ENCODE assay signal across 10 cellular contexts in the genomic region with DNA sequence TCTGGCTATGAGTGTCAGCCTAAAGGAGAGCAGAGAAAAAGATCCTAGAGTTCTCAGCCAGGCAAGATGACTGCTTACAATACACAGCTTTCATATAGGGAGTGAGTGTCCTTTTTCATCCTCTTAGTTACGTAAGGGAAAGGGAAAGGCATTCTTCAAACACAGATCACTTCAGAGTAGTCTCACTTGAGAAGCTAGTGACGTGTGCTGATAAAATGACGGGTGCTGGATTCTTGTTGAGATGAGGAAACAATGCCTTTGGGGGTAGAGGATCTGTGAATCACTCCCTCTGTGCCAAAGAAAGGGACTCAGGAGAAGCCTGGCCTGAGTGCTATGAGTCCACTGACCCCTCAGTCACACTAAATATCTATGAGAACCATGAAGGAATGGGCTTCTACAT.
DNase-seq lines count a peak whose midpoint lies in the region; ATAC-seq and TF ChIP-seq lines count a peak whose summit lies in the region.
"Had no signal": no experiment of that assay in that cellular context is flagged by ENCODE, and none has a peak within 500 bp of the region (broad histone marks: within the 10 kb centered on the region; RNA-seq: fewer than 3 reads in every experiment).

No MANE protein-coding gene starts in this region.

- no peaks in the 10 kb centered on the region for H3K36me3 ChIP-seq in cardiac muscle cell
- no peaks in the 10 kb centered on the region for H3K36me3 ChIP-seq in PC-9 (ENCODE audit: low read depth)
- no peaks in the 10 kb centered on the region for H3K36me3 ChIP-seq in upper lobe of right lung
- H3K36me3 ChIP-seq: ascending aorta had no signal

- ATAC-seq in upper lobe of right lung (peak; percentile 67), HG03039 (IDR thresholded peaks at IDR 0.05; ENCODE audit: unreplicated experiment) (no peak)

- H3K4me1 ChIP-seq in cardiac muscle cell (ENCODE audit: low read depth) (peaks cover 26% of the 10 kb centered on the region), PC-9 (replicated peaks; ENCODE audit: insufficient read depth) (peaks cover 62% of the 10 kb centered on the region), upper lobe of right lung (no peaks in the 10 kb centered on the region)
- H3K4me1 ChIP-seq: ascending aorta had no signal

- POLR2A ChIA-PET in PC-9 (lab: Charles Lee; ENCODE audit: unreplicated experiment) = interaction anchor here (0.5 to 1.0 kb wide), 4 partner anchors 50 to 170 kb away, joined by 3 to 11 read pairs (median 4); no protein-coding TSS in a partner anchor

- BruUV-seq in PC-9 (replicated peaks; lab: Mats Ljungman, UMichigan) = no TSS peak

- intact Hi-C loops in cardiac septum (cut with DNase I) = no loop called here
- intact Hi-C loops in PC-9 (cut with micrococcal nuclease; ENCODE audit: unreplicated experiment) = loop anchor here (1.0 kb wide), 3 partner anchors 53 to 229 kb away; no protein-coding TSS in a partner anchor
- intact Hi-C loops in upper lobe of right lung (cut with DNase I) = no loop called here

- TF ChIP-seq CTCF in cardiac muscle cell (IDR thresholded peaks at IDR 0.05; ENCODE audit: low read depth, low read length) (no peak), PC-9 (conservative IDR thresholded peaks at IDR 0.05) (no peak), foreskin fibroblast (IDR thresholded peaks at IDR 0.05; ENCODE audit: low read depth, low read length) (no peak), upper lobe of right lung (IDR thresholded peaks at IDR 0.05) (no peak)

- H3F3A ChIP-seq in PC-9 (ENCODE audit: insufficient read depth, low read depth) = peaks cover 57% of the 10 kb centered on the region

- peak; percentile 37 to 63 for DNase-seq in cardiac muscle cell (ENCODE audit: low read depth in 1 of 2, low spot score in 1 of 2)
- no peak for DNase-seq in cardiac septum (ENCODE audit: low spot score)
- DNase-seq in PC-9 = peak; percentile 51 to 100
- peak; percentile 40 to 42 for DNase-seq in foreskin fibroblast
- DNase-seq in upper lobe of right lung = no peak
- no peak for DNase-seq in RPMI8226
- DNase-seq in C1 segment of cervical spinal cord (lab: John Stamatoyannopoulos, UW) = no peak
- DNase-seq: activated CD4-positive, alpha-beta T cell treated with anti-CD3 and anti-CD28 coated beads, Interleukin-2, amount 50 U/mL, for 4 hours had no signal

- H3K27ac ChIP-seq in cardiac muscle cell = no peak overlapping the region
- H3K27ac ChIP-seq in PC-9 = peak overlapping the region; percentile 98
- H3K27ac ChIP-seq in upper lobe of right lung = no peak overlapping the region
- H3K27ac ChIP-seq: ascending aorta had no signal

- H3K4me3 ChIP-seq in cardiac muscle cell (no peak overlapping the region), PC-9 (peak overlapping the region; percentile 12; the same call in 1 of the 2 replicates), foreskin fibroblast (ENCODE audit: low read depth in 1 of 2, low read length in 2 of 2) (no peak overlapping the region), upper lobe of right lung (no peak overlapping the region)
- H3K4me3 ChIP-seq: ascending aorta had no signal

- no peaks in the 10 kb centered on the region for H3K9me2 ChIP-seq in PC-9 (ENCODE audit: insufficient read depth)

- CTCF ChIA-PET in PC-9 (lab: Charles Lee) = no interaction called here

- H2AFZ ChIP-seq in PC-9 = no peak overlapping the region

- H3K27me3 ChIP-seq in cardiac muscle cell = no peaks in the 10 kb centered on the region
- no peaks in the 10 kb centered on the region for H3K27me3 ChIP-seq in PC-9 (ENCODE audit: insufficient read depth, low read depth)
- no peaks in the 10 kb centered on the region for H3K27me3 ChIP-seq in upper lobe of right lung

- H3K4me2 ChIP-seq in PC-9 = peak overlapping the region; percentile 69

- H4K20me1 ChIP-seq in PC-9 (ENCODE audit: insufficient read depth) = no peaks in the 10 kb centered on the region

- H3K79me2 ChIP-seq in PC-9 (ENCODE audit: low read depth) = no peaks in the 10 kb centered on the region

- H3K9me3 ChIP-seq in cardiac muscle cell (ENCODE audit: low read depth) = no peaks in the 10 kb centered on the region
- H3K9me3 ChIP-seq in PC-9 (ENCODE audit: insufficient read depth, low read depth) = no peaks in the 10 kb centered on the region
- no peaks in the 10 kb centered on the region for H3K9me3 ChIP-seq in upper lobe of right lung
- H3K9me3 ChIP-seq: ascending aorta had no signal

Comparison
In these comparisons a context has a peak if more than half of its experiments do, and no peak if none do; other contexts are left out.
1. DNase-seq: peak in cardiac muscle cell (2 of 2), PC-9 (2 of 2) and foreskin fibroblast (2 of 2); none in cardiac septum (single experiment), upper lobe of right lung (single experiment), RPMI8226 (single experiment) and C1 segment of cervical spinal cord (0 of 14).